In genomic region chr14:45664668-45665356, GRCh38 we compare ENCODE assay signal across 14 cellular contexts.
DNase-seq lines count a peak whose midpoint lies in the region; ATAC-seq and TF ChIP-seq lines count a peak whose summit lies in the region.
"Had no signal": no experiment of that assay in that cellular context is flagged by ENCODE, and none has a peak within 500 bp of the region (broad histone marks: within the 10 kb centered on the region; RNA-seq: fewer than 3 reads in every experiment).

No MANE protein-coding gene starts in this region.

- H3K27me3 ChIP-seq in Karpas-422 (ENCODE audit: low read length) (no peaks in the 10 kb centered on the region), ovary (no peaks in the 10 kb centered on the region)
- H3K27me3 ChIP-seq: heart right ventricle had no signal

- in situ Hi-C loops in astrocyte of the spinal cord (cut with HindIII; ENCODE audit: low sequenced_read_pairs): no loop called here

- 86 to 89% (median 87%) methylated on average over 7 of the region's 7 CpGs for WGBS in ovary, 3 donors

- H3K36me3 ChIP-seq in Karpas-422 (ENCODE audit: insufficient read depth, low read length) (no peaks in the 10 kb centered on the region), ovary (no peaks in the 10 kb centered on the region)
- H3K36me3 ChIP-seq: heart right ventricle had no signal

- intact Hi-C loops in ovary (cut with DNase I): no loop called here

- H3K4me2 ChIP-seq in Karpas-422 (ENCODE audit: low read depth, low read length, poor library complexity, severe bottlenecking): no peak overlapping the region

- H3K9me2 ChIP-seq in Karpas-422 (replicated peaks; ENCODE audit: insufficient read depth, low read length): no peaks in the 10 kb centered on the region

- H3K36me3 Mint-ChIP-seq in osteocyte (ENCODE audit: unreplicated experiment): no peaks in the 10 kb centered on the region

- no peak for ATAC-seq in HG03196 (IDR thresholded peaks at IDR 0.05; ENCODE audit: unreplicated experiment)
- ATAC-seq: heart right ventricle had no signal

- H3K4me1 Mint-ChIP-seq in osteocyte (ENCODE audit: unreplicated experiment): no peaks in the 10 kb centered on the region

- H3K9me3 ChIP-seq in Karpas-422 (ENCODE audit: low read length) (peaks cover 18% of the 10 kb centered on the region), ovary (no peaks in the 10 kb centered on the region)

- TF ChIP-seq CTCF in astrocyte of the spinal cord (IDR thresholded peaks at IDR 0.05; ENCODE audit: low read depth, low read length): peak; percentile 17
- peak; percentile 16 for TF ChIP-seq CTCF in osteocyte (IDR thresholded peaks at IDR 0.05)
- no peak for TF ChIP-seq CTCF in ovary (IDR thresholded peaks at IDR 0.05)

- no peaks in the 10 kb centered on the region for H3K79me2 ChIP-seq in Karpas-422 (ENCODE audit: low read length)

- H3K9ac ChIP-seq in Karpas-422 (ENCODE audit: low read length): no peak overlapping the region

- no peak overlapping the region for H3K4me3 ChIP-seq in Karpas-422 (ENCODE audit: low read length)
- H3K4me3 ChIP-seq in astrocyte of the spinal cord (ENCODE audit: low read depth, low read length): no peak overlapping the region
- no peak overlapping the region for H3K4me3 ChIP-seq in ovary
- H3K4me3 ChIP-seq: heart right ventricle, lung had no signal

- H3K27me3 Mint-ChIP-seq in osteocyte (ENCODE audit: unreplicated experiment): peaks cover 4% of the 10 kb centered on the region

- no peaks in the 10 kb centered on the region for H3K4me1 ChIP-seq in Karpas-422 (ENCODE audit: low read length)
- no peaks in the 10 kb centered on the region for H3K4me1 ChIP-seq in ovary (ENCODE audit: insufficient read depth)
- H3K4me1 ChIP-seq: heart right ventricle had no signal

- H3K27ac Mint-ChIP-seq in osteocyte (ENCODE audit: unreplicated experiment): no peak overlapping the region

- peak; percentile 5 for DNase-seq in NCI-H748 (lab: John Stamatoyannopoulos, UW; ENCODE audit: unreplicated experiment)
- no peak for DNase-seq in NCI-H748 treated with DMSO at 0.1 percent for 48 hours (lab: John Stamatoyannopoulos, UW)
- DNase-seq in Karpas-422: peak; percentile 54
- DNase-seq in astrocyte of the spinal cord (ENCODE audit: low read depth, low spot score): no peak
- no peak for DNase-seq in osteocyte (ENCODE audit: extremely low spot score, unreplicated experiment)
- no peak for DNase-seq in ovary
- DNase-seq in hypothalamus (lab: John Stamatoyannopoulos, UW): no peak
- DNase-seq: activated T-cell treated with anti-CD3 and anti-CD28 coated beads, Interleukin-2, amount 50 U/mL, for 1 hour; amniotic stem cell; heart right ventricle; NCI-H2107; Right ventricle myocardium superior had no signal

- H3K4me3 Mint-ChIP-seq in osteocyte (ENCODE audit: unreplicated experiment): no peak overlapping the region

- no peak overlapping the region for H2AFZ ChIP-seq in Karpas-422 (ENCODE audit: low read length)

- no peak for TF ChIP-seq EP300 in ovary (IDR thresholded peaks at IDR 0.05)

- TF ChIP-seq POLR2A in ovary (IDR thresholded peaks at IDR 0.05): no peak

- H3K9me3 Mint-ChIP-seq in osteocyte (ENCODE audit: unreplicated experiment): peaks cover 26% of the 10 kb centered on the region

- H4K20me1 ChIP-seq in Karpas-422 (ENCODE audit: insufficient read depth, low read depth, low read length): no peaks in the 10 kb centered on the region

- H3K27ac ChIP-seq in Karpas-422 (ENCODE audit: low read length) (no peak overlapping the region), ovary (no peak overlapping the region)
- H3K27ac ChIP-seq: heart right ventricle had no signal

Comparison
In these comparisons a context has a peak if more than half of its experiments do, and no peak if none do; other contexts are left out.
1. DNase-seq: peak in NCI-H748 (single experiment) and Karpas-422 (single experiment); none in NCI-H748 treated with DMSO at 0.1 percent for 48 hours (single experiment), astrocyte of the spinal cord (single experiment), osteocyte (single experiment), ovary (0 of 5) and hypothalamus (0 of 51).
2. CTCF ChIP-seq: peak in astrocyte of the spinal cord (single experiment) and osteocyte (single experiment); none in ovary (0 of 3).